Comparison of ENCODE assay signal across 1 cellular context in genomic region chr9:68896495-68896894, GRCh38.
TF ChIP-seq lines count a peak whose summit lies in the region.

No MANE protein-coding gene starts in this region.

TF ChIP-seq in GM23338, 12 proteins besides CTCF, POLR2A, EP300 and RAD21 (continued from another document):
- TF ChIP-seq ZNF462 (CRISPR knock-in tag; IDR thresholded peaks at IDR 0.05) (no peak), ETS1 (IDR thresholded peaks at IDR 0.05) (no peak), ZNF331 (CRISPR knock-in tag; IDR thresholded peaks at IDR 0.05; ENCODE audit: low read depth) (no peak), EZH2phosphoT487 (IDR thresholded peaks at IDR 0.05; ENCODE audit: unreplicated experiment) (no peak), CREB1 (CRISPR knock-in tag; IDR thresholded peaks at IDR 0.05; ENCODE audit: low read depth) (no peak), POLR2AphosphoS5 (IDR thresholded peaks at IDR 0.05; ENCODE audit: low read depth) (no peak), EZH2 (IDR thresholded peaks at IDR 0.05; ENCODE audit: low read depth, unreplicated experiment) (no peak), JUNB (IDR thresholded peaks at IDR 0.05; ENCODE audit: unreplicated experiment) (no peak)
